ENCODE assay signal across 29 cellular contexts in the genomic region with DNA sequence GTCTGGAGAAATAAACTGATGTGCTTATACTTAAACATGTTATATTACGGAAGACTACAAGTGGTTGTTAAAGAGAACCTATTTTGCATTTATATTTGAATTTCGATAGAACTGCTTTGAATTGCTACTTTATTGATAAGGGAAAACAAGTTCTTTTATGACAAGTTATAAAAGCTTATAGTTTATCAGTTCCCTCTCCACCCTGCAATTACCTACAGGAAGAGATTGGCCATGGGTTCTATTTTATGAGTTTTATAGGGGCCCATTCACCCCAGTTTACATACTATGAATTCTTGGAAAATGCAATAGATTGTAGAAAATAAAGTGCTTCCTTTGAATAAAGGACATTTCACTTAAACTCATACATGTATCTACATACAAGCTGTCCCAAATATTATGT.
"Had no signal": no experiment of that assay in that cellular context is flagged by ENCODE, and none has a peak within 500 bp of the region (broad histone marks: within the 10 kb centered on the region; RNA-seq: fewer than 3 reads in every experiment).

No MANE protein-coding gene starts in this region.

- H3K27me3 ChIP-seq: neutrophil, pancreas, right lobe of liver, sigmoid colon, spleen, suprapubic skin, testis, tibial artery, upper lobe of left lung, vagina had no signal

- H3K4me3 ChIP-seq: pancreas, prostate gland, right lobe of liver, sigmoid colon, smooth muscle cell, spleen, suprapubic skin, testis, tibial artery, upper lobe of left lung, vagina had no signal

- H3K9me3 ChIP-seq: neutrophil, pancreas, prostate gland, right lobe of liver, sigmoid colon, spleen, suprapubic skin, testis, tibial artery, upper lobe of left lung, vagina had no signal

- ATAC-seq: naive thymus-derived CD8-positive, alpha-beta T cell; natural killer cell treated with Interleukin-12 subunit alpha and Interleukin-12 subunit beta and Interleukin-15 and Interleukin-18, amount 100 ng/mL, for 72 hours; pancreas; right cardiac atrium; right lobe of liver; stimulated activated memory B cell treated with anti-CD40 and anti-IgM and Interleukin-4, amounts not matched to agents 10 μg/mL and 1 μg/mL and 100 μg/mL, for 72 hours; stimulated activated naive CD8-positive, alpha-beta T cell treated with anti-CD3 and anti-CD28 coated beads, Interleukin-15, amount 100 ng/mL, for 72 hours; stimulated activated naive CD8-positive, alpha-beta T cell treated with anti-CD3 and anti-CD28 coated beads, Interleukin-15, Interleukin-2, amounts not matched to agents 100 U/mL and 50 U/mL, for 24 hours had no signal

- H3K36me3 ChIP-seq: neutrophil, pancreas, prostate gland, right lobe of liver, spleen, suprapubic skin, upper lobe of left lung, vagina had no signal

- H3K27ac ChIP-seq: neutrophil, pancreas, prostate gland, right lobe of liver, sigmoid colon, spleen, suprapubic skin, testis, tibial artery, upper lobe of left lung, vagina had no signal

- H3K4me1 ChIP-seq: pancreas, prostate gland, right lobe of liver, sigmoid colon, spleen, suprapubic skin, testis, tibial artery, upper lobe of left lung, vagina had no signal

- DNase-seq: naive B cell; naive thymus-derived CD8-positive, alpha-beta T cell; nephron progenitor cell; nucleus accumbens; pancreas; right cardiac atrium; right lobe of liver; sigmoid colon; spleen; stimulated activated CD4-positive, alpha-beta T cell treated with anti-CD3 and anti-CD28 coated beads, Interleukin-12 subunit alpha, Interleukin-12 subunit beta, amount 100 ng/mL, for 4 hours; stimulated activated CD4-positive, alpha-beta T cell treated with anti-CD3 and anti-CD28 coated beads, Interleukin-1b, Interleukin-23, amount 100 ng/mL, for 48 hours; stimulated activated CD4-positive, alpha-beta T cell treated with anti-CD3 and anti-CD28 coated beads, Interleukin-4, amount 100 ng/mL, for 1 hour; stimulated activated CD4-positive, alpha-beta T cell treated with anti-CD3 and anti-CD28 coated beads, Interleukin-4, amount 100 ng/mL, for 4 hours; stimulated activated CD8-positive, alpha-beta memory T cell treated with anti-CD3 and anti-CD28 coated beads, Interleukin-4, amount 100 ng/mL, for 48 hours; stimulated activated naive CD4-positive, alpha-beta T cell; stimulated activated naive CD8-positive, alpha-beta T cell treated with anti-CD3 and anti-CD28 coated beads, Interleukin-15, amount 100 ng/mL, for 72 hours; stimulated activated naive CD8-positive, alpha-beta T cell treated with anti-CD3 and anti-CD28 coated beads, Interleukin-15, Interleukin-2, amounts not matched to agents 100 U/mL and 50 U/mL, for 24 hours; substantia nigra; testis; tibial artery; trophoblast cell; upper lobe of left lung had no signal
